ENCODE assay signal across 1 cellular context in the genomic region with DNA sequence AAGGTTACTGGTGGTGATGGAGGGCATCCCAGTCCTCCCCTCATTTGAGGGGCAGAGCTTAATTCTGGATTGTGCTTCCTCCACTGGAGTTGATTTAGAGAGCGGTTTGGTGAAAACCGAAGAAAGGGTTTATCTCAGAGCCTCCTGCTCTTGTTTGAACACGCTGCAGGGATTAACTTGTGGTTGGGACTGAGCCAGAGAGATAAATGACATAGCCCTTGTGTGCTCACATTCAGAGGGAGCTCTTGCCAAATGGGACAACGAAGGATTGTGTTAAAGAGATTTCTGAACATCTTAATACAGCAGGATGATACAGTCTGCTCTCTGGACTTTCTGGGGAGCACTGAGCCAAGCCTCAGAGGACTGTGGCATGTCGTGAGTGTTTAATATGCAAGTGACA.
TF ChIP-seq lines count a peak whose summit lies in the region.

No MANE protein-coding gene starts in this region.

TF ChIP-seq in IMR-90, 13 proteins besides CTCF, POLR2A, EP300 and RAD21 (continued from another document):
- TF ChIP-seq MXI1 (IDR thresholded peaks at IDR 0.05; ENCODE audit: borderline replicate concordance, low read depth, low read length) (no peak), MAZ (IDR thresholded peaks at IDR 0.05; ENCODE audit: borderline replicate concordance, low read depth, low read length) (no peak), CEBPB (IDR thresholded peaks at IDR 0.05; ENCODE audit: low read depth, low read length) (no peak), MAFK (IDR thresholded peaks at IDR 0.05; ENCODE audit: low read depth, low read length) (no peak), SMC3 (IDR thresholded peaks at IDR 0.05; ENCODE audit: low read depth, low read length) (no peak), NFE2L2 (IDR thresholded peaks at IDR 0.05; ENCODE audit: low read depth, low read length) (no peak)
TF ChIP-seq in IMR-90: peak in this region for 0.
